28 cellular contexts compared by ENCODE assay signal in genomic region chr12:24418157-24418556, GRCh38.
"Had no signal": no experiment of that assay in that cellular context is flagged by ENCODE, and none has a peak within 500 bp of the region (broad histone marks: within the 10 kb centered on the region; RNA-seq: fewer than 3 reads in every experiment).

No MANE protein-coding gene starts in this region.

- FAIRE-seq: keratinocyte had no signal

- H3K4me1 Mint-ChIP-seq: activated naive CD8-positive, alpha-beta T cell treated with anti-CD3 and anti-CD28 coated beads for 36 hours; nephron progenitor cell; T-cell had no signal

- ATAC-seq: esophagus mucosa; left lobe of liver; stimulated activated naive B cell treated with anti-CD40 and anti-IgM and Interleukin-4, amounts not matched to agents 10 μg/mL and 1 μg/mL and 100 μg/mL, for 72 hours; T-cell had no signal

- H3K27ac Mint-ChIP-seq: activated CD4-positive, alpha-beta memory T cell treated with anti-CD3 and anti-CD28 coated beads for 36 hours; activated naive CD8-positive, alpha-beta T cell treated with anti-CD3 and anti-CD28 coated beads for 36 hours; activated T-helper 1 cell treated with anti-CD3 and anti-CD28 coated beads, Interleukin-12 subunit alpha, Interleukin-12 subunit beta, Interleukin-2, Interleukin-4 antibody, amounts not matched to agents 30 ng/mL and 10 ng/mL and 1 ng/mL, durations not matched to agents 14 hours and 24 hours and 36 hours; mesothelial cell of epicardium; nephron progenitor cell; stimulated activated naive B cell treated with anti-CD40 and anti-IgM and Interleukin-4, amounts not matched to agents 10 μg/mL and 1 μg/mL and 100 μg/mL, for 72 hours; T-cell had no signal

- H3K4me3 ChIP-seq: breast epithelium, lung, sigmoid colon, SK-N-MC, transverse colon had no signal

- H3K27ac ChIP-seq: breast epithelium, sigmoid colon, SK-N-MC, transverse colon had no signal

- H3K27me3 Mint-ChIP-seq: activated B cell treated with CpG ODN at 0.5 μM for 24 hours; activated naive CD8-positive, alpha-beta T cell treated with anti-CD3 and anti-CD28 coated beads for 36 hours; stimulated activated naive B cell treated with anti-CD40 and anti-IgM and Interleukin-4, amounts not matched to agents 10 μg/mL and 1 μg/mL and 100 μg/mL, for 72 hours; T-cell had no signal

- DNase-seq: activated B cell treated with CpG ODN at 0.5 μM for 24 hours; activated CD4-positive, alpha-beta memory T cell treated with anti-CD3 and anti-CD28 coated beads for 36 hours; activated CD4-positive, alpha-beta T cell treated with anti-CD3 and anti-CD28 coated beads for 4 hours; activated naive CD4-positive, alpha-beta T cell; activated naive CD8-positive, alpha-beta T cell treated with anti-CD3 and anti-CD28 coated beads for 36 hours; activated T-cell treated with anti-CD3 and anti-CD28 coated beads for 4 hours; amygdala; effector CD4-positive, alpha-beta T cell; foreskin fibroblast; glutamatergic neuron; hypothalamus; nephron progenitor cell; nucleus accumbens; posterior cingulate gyrus; sigmoid colon; stimulated activated naive B cell treated with anti-CD40 and anti-IgM and Interleukin-4, amounts not matched to agents 10 μg/mL and 1 μg/mL and 100 μg/mL, for 72 hours; substantia nigra; T-cell; T-helper 9 cell; transverse colon had no signal

- H3K4me3 Mint-ChIP-seq: activated B cell treated with CpG ODN at 0.5 μM for 24 hours; activated CD4-positive, alpha-beta memory T cell treated with anti-CD3 and anti-CD28 coated beads for 36 hours; activated naive CD8-positive, alpha-beta T cell treated with anti-CD3 and anti-CD28 coated beads for 36 hours; activated T-helper 1 cell treated with anti-CD3 and anti-CD28 coated beads, Interleukin-12 subunit alpha, Interleukin-12 subunit beta, Interleukin-2, Interleukin-4 antibody, amounts not matched to agents 30 ng/mL and 10 ng/mL and 1 ng/mL, durations not matched to agents 14 hours and 24 hours and 36 hours; mesothelial cell of epicardium; nephron progenitor cell; stimulated activated naive B cell treated with anti-CD40 and anti-IgM and Interleukin-4, amounts not matched to agents 10 μg/mL and 1 μg/mL and 100 μg/mL, for 72 hours; T-cell had no signal

- H3K9me3 Mint-ChIP-seq: activated B cell treated with CpG ODN at 0.5 μM for 24 hours; activated CD4-positive, alpha-beta memory T cell treated with anti-CD3 and anti-CD28 coated beads for 36 hours; activated naive CD8-positive, alpha-beta T cell treated with anti-CD3 and anti-CD28 coated beads for 36 hours; activated T-helper 1 cell treated with anti-CD3 and anti-CD28 coated beads, Interleukin-12 subunit alpha, Interleukin-12 subunit beta, Interleukin-2, Interleukin-4 antibody, amounts not matched to agents 30 ng/mL and 10 ng/mL and 1 ng/mL, durations not matched to agents 14 hours and 24 hours and 36 hours; T-cell had no signal

- H3K4me1 ChIP-seq: breast epithelium, sigmoid colon, transverse colon had no signal

- H3K27me3 ChIP-seq: breast epithelium, sigmoid colon, transverse colon had no signal
